In genomic region chr10:124686707-124687376, GRCh38 we compare ENCODE assay signal across 9 cellular contexts. TPM values are rescaled to one million over a fixed set of nuclear protein-coding genes. Genes with fewer than 3 reads are reported as not detected.
DNase-seq lines count a peak whose midpoint lies in the region; ATAC-seq, FAIRE-seq and TF ChIP-seq lines count a peak whose summit lies in the region.
"Had no signal": no experiment of that assay in that cellular context is flagged by ENCODE, and none has a peak within 500 bp of the region (broad histone marks: within the 10 kb centered on the region; RNA-seq: fewer than 3 reads in every experiment).

No MANE protein-coding gene starts in this region.

- H3K79me2 ChIP-seq in endothelial cell of umbilical vein (ENCODE audit: control insufficient read depth, insufficient read depth, low read length): no peaks in the 10 kb centered on the region

- H3K4me3 Mint-ChIP-seq in activated T-cell treated with anti-CD3 and anti-CD28 coated beads, Interleukin-2, amount 50 U/mL, for 24 hours: no peak overlapping the region
- H3K4me3 Mint-ChIP-seq in naive thymus-derived CD8-positive, alpha-beta T cell: no peak overlapping the region
- no peak overlapping the region for H3K4me3 Mint-ChIP-seq in endothelial cell (ENCODE audit: unreplicated experiment)
- H3K4me3 Mint-ChIP-seq: activated CD4-positive, alpha-beta T cell treated with anti-CD3 and anti-CD28 coated beads for 36 hours had no signal

- no peak for ATAC-seq in naive thymus-derived CD8-positive, alpha-beta T cell
- peak; percentile 19 for ATAC-seq in upper lobe of right lung
- ATAC-seq in stimulated activated naive CD8-positive, alpha-beta T cell treated with anti-CD3 and anti-CD28 coated beads, Interleukin-15, Interleukin-2, amounts not matched to agents 100 U/mL and 50 U/mL, for 24 hours: no peak
- ATAC-seq: activated CD4-positive, alpha-beta T cell treated with anti-CD3 and anti-CD28 coated beads for 36 hours had no signal

- CTCF ChIA-PET in endothelial cell of umbilical vein (lab: Charles Lee): interaction anchor here (0.8 to 1.9 kb wide), 6 partner anchors 14 to 146 kb away, joined by 3 to 5 read pairs (median 4); no protein-coding TSS in a partner anchor

- dilution Hi-C loops in endothelial cell of umbilical vein (cut with MboI; ENCODE audit: extremely low pct_ligation_motif_present, low sequenced_read_pairs): no loop called here

- H3K4me2 ChIP-seq in endothelial cell of umbilical vein (ENCODE audit: insufficient read depth, low read length): no peak overlapping the region

- H2AFZ ChIP-seq in endothelial cell of umbilical vein (ENCODE audit: low read depth, low read length): no peak overlapping the region

- TF ChIP-seq POLR2A in endothelial cell of umbilical vein (IDR thresholded peaks at IDR 0.05; ENCODE audit: low read depth, low read length): no peak

- H3K9me1 ChIP-seq in endothelial cell of umbilical vein (replicated peaks; ENCODE audit: control insufficient read depth, extremely low read depth, insufficient read depth, low read length): no peaks in the 10 kb centered on the region

- BruUV-seq in endothelial cell of umbilical vein (replicated peaks; lab: Mats Ljungman, UMichigan): no TSS peak

- H3K9me3 ChIP-seq in endothelial cell of umbilical vein (replicated peaks; ENCODE audit: control insufficient read depth, insufficient read depth, low read length) (no peaks in the 10 kb centered on the region), upper lobe of right lung (no peaks in the 10 kb centered on the region)

- H3K9me3 Mint-ChIP-seq in activated T-cell treated with anti-CD3 and anti-CD28 coated beads, Interleukin-2, amount 50 U/mL, for 24 hours: no peaks in the 10 kb centered on the region
- H3K9me3 Mint-ChIP-seq in naive thymus-derived CD8-positive, alpha-beta T cell: no peaks in the 10 kb centered on the region
- no peaks in the 10 kb centered on the region for H3K9me3 Mint-ChIP-seq in endothelial cell (ENCODE audit: unreplicated experiment)

- H3K4me3 ChIP-seq in endothelial cell of umbilical vein (replicated peaks in 1 of 3; ENCODE audit: insufficient read depth in 1 of 3, low read depth in 1 of 3, low read length in 3 of 3) (no peak overlapping the region), upper lobe of right lung (no peak overlapping the region)

- no peak for DNase-seq in activated T-cell treated with anti-CD3 and anti-CD28 coated beads, Interleukin-2, amount 50 U/mL, for 24 hours
- no peak for DNase-seq in activated T-cell treated with anti-CD3 and anti-CD28 coated beads, Interleukin-2, amount 50 U/mL, for 48 hours
- DNase-seq in endothelial cell of umbilical vein (ENCODE audit: low read depth, low spot score) (peak; percentile 97), upper lobe of right lung (no peak), endothelial cell (ENCODE audit: low spot score) (no peak)
- DNase-seq in naive thymus-derived CD8-positive, alpha-beta T cell: no peak
- no peak for DNase-seq in stimulated activated CD8-positive, alpha-beta memory T cell treated with anti-CD3 and anti-CD28 coated beads, Interleukin-4, amount 100 ng/mL, for 48 hours
- no peak for DNase-seq in stimulated activated naive CD8-positive, alpha-beta T cell treated with anti-CD3 and anti-CD28 coated beads, Interleukin-15, Interleukin-2, amounts not matched to agents 100 U/mL and 50 U/mL, for 24 hours
- DNase-seq: activated CD4-positive, alpha-beta T cell treated with anti-CD3 and anti-CD28 coated beads for 36 hours had no signal

- H3K27ac Mint-ChIP-seq in activated T-cell treated with anti-CD3 and anti-CD28 coated beads, Interleukin-2, amount 50 U/mL, for 24 hours: peak overlapping the region; percentile 3
- peak overlapping the region in 6 of 10 donors; percentile 18 to 82 (median 78) for H3K27ac Mint-ChIP-seq in naive thymus-derived CD8-positive, alpha-beta T cell
- no peak overlapping the region for H3K27ac Mint-ChIP-seq in endothelial cell (ENCODE audit: unreplicated experiment)

- H4K20me1 ChIP-seq in endothelial cell of umbilical vein (replicated peaks; ENCODE audit: control insufficient read depth, extremely low read depth, insufficient read depth, low read length): no peaks in the 10 kb centered on the region

- TF ChIP-seq CTCF in endothelial cell of umbilical vein (IDR thresholded peaks at IDR 0.05; ENCODE audit: extremely low read depth in 1 of 2, insufficient read depth in 1 of 2, low read depth in 1 of 2, low read length in 2 of 2) (no peak), upper lobe of right lung (IDR thresholded peaks at IDR 0.05) (no peak), endothelial cell (IDR thresholded peaks at IDR 0.05; ENCODE audit: unreplicated experiment) (no peak)

- peaks cover 87% of the 10 kb centered on the region for H3K4me1 Mint-ChIP-seq in activated T-cell treated with anti-CD3 and anti-CD28 coated beads, Interleukin-2, amount 50 U/mL, for 24 hours (ENCODE audit: low read depth)
- peaks cover 32 to 91% (median 68%) of the 10 kb centered on the region in 4 donors for H3K4me1 Mint-ChIP-seq in naive thymus-derived CD8-positive, alpha-beta T cell
- H3K4me1 Mint-ChIP-seq in endothelial cell (ENCODE audit: unreplicated experiment): peaks cover 12% of the 10 kb centered on the region

- H3K4me1 ChIP-seq in endothelial cell of umbilical vein (ENCODE audit: control insufficient read depth, extremely low read depth, insufficient read depth, low read length) (peaks cover 7% of the 10 kb centered on the region), upper lobe of right lung (peaks cover 43% of the 10 kb centered on the region)

- H3K36me3 Mint-ChIP-seq in activated T-cell treated with anti-CD3 and anti-CD28 coated beads, Interleukin-2, amount 50 U/mL, for 24 hours (ENCODE audit: low read depth): peaks cover 59% of the 10 kb centered on the region
- H3K36me3 Mint-ChIP-seq in naive thymus-derived CD8-positive, alpha-beta T cell: peaks cover 0 to 10% (median 7%) of the 10 kb centered on the region in 3 donors
- peaks cover 9% of the 10 kb centered on the region for H3K36me3 Mint-ChIP-seq in endothelial cell (ENCODE audit: low read depth, unreplicated experiment)

- POLR2A ChIA-PET in endothelial cell of umbilical vein (lab: Charles Lee): no interaction called here
- POLR2A ChIA-PET in naive thymus-derived CD8-positive, alpha-beta T cell (lab: Charles Lee): interaction anchor here (0.5 to 6.7 kb wide), 7 partner anchors 11 to 147 kb away, joined by 3 to 48 read pairs (median 4); no protein-coding TSS in a partner anchor

- intact Hi-C loops in endothelial cell of umbilical vein (cut with micrococcal nuclease): loop anchor here (2.0 kb wide), 1 partner anchor 14 kb away; no protein-coding TSS in a partner anchor
- intact Hi-C loops in upper lobe of right lung (cut with DNase I): no loop called here

- no peak overlapping the region for H3K9ac ChIP-seq in endothelial cell of umbilical vein (replicated peaks; ENCODE audit: extremely low read depth, insufficient read depth, low read length)

- H3K36me3 ChIP-seq in endothelial cell of umbilical vein (ENCODE audit: control insufficient read depth in 2 of 2, extremely low read depth in 1 of 2, insufficient read depth in 2 of 2, low read length in 2 of 2): peaks cover 0 to 5% of the 10 kb centered on the region in 2 experiments
- H3K36me3 ChIP-seq in upper lobe of right lung: peaks cover 10% of the 10 kb centered on the region

- no peaks in the 10 kb centered on the region for H3K27me3 Mint-ChIP-seq in activated T-cell treated with anti-CD3 and anti-CD28 coated beads, Interleukin-2, amount 50 U/mL, for 24 hours
- H3K27me3 Mint-ChIP-seq in naive thymus-derived CD8-positive, alpha-beta T cell: no peaks in the 10 kb centered on the region
- no peaks in the 10 kb centered on the region for H3K27me3 Mint-ChIP-seq in endothelial cell (ENCODE audit: unreplicated experiment)

- H3K27me3 ChIP-seq in endothelial cell of umbilical vein (ENCODE audit: control insufficient read depth in 2 of 2, insufficient read depth in 2 of 2, low read length in 2 of 2) (no peaks in the 10 kb centered on the region), upper lobe of right lung (no peaks in the 10 kb centered on the region)

- no peak for FAIRE-seq in endothelial cell of umbilical vein (lab: Jason Lieb, UNC)

- H3K27ac ChIP-seq in endothelial cell of umbilical vein (ENCODE audit: insufficient read depth, low read depth, low read length): peak overlapping the region; percentile 30
- peak overlapping the region; percentile 9 for H3K27ac ChIP-seq in upper lobe of right lung

TF ChIP-seq in endothelial cell of umbilical vein, 7 proteins besides CTCF, POLR2A, EP300 and RAD21:
- TF ChIP-seq GATA2 (IDR thresholded peaks at IDR 0.05; ENCODE audit: insufficient read depth, insufficient read length, low read depth, low read length): no peak
- TF ChIP-seq MYC (IDR thresholded peaks at IDR 0.05; ENCODE audit: low read depth, low read length): no peak
- TF ChIP-seq EZH2 (IDR thresholded peaks at IDR 0.05; ENCODE audit: borderline replicate concordance, low read depth, low read length, severe bottlenecking): no peak
- TF ChIP-seq JUN (IDR thresholded peaks at IDR 0.05; ENCODE audit: borderline replicate concordance, insufficient read depth, insufficient read length, low read depth): no peak
- TF ChIP-seq MAX (IDR thresholded peaks at IDR 0.05; ENCODE audit: insufficient read depth, insufficient read length): no peak
- TF ChIP-seq FOS (IDR thresholded peaks at IDR 0.05; ENCODE audit: borderline replicate concordance, insufficient read depth, low read length): no peak
- no peak for TF ChIP-seq POLR2AphosphoS5 (IDR thresholded peaks at IDR 0.05; ENCODE audit: insufficient read depth, low read depth, low read length)

RNA-seq across cellular contexts. Expression of gene FAM53B, which starts 57.3 kb away (rescaled TPM):
- total RNA-seq in endothelial cell of umbilical vein (17.2 and 21.1 TPM in 2 replicates), upper lobe of right lung (31.4 TPM), endothelial cell (ENCODE audit: unreplicated experiment) (21.0 TPM)
- polyA plus RNA-seq in endothelial cell of umbilical vein: 8.2 and 8.5 TPM in 2 replicates
- polyA plus RNA-seq in endothelial cell of umbilical vein (2011; cell fraction: cytosol; rRNA removed): 6.5 and 7.7 TPM in 2 replicates
- 12.1 and 13.0 TPM in 2 replicates for polyA plus RNA-seq in endothelial cell of umbilical vein (2011; cell fraction: nucleus; rRNA removed)
- polyA plus RNA-seq in endothelial cell of umbilical vein (2012): 10.3 and 12.2 TPM in 2 replicates
- polyA minus RNA-seq in endothelial cell of umbilical vein: 13.2 and 20.2 TPM in 2 replicates
- polyA minus RNA-seq in endothelial cell of umbilical vein (2011; cell fraction: cytosol; rRNA and poly(A)+ RNA removed): 14.0 TPM
- 13.3 and 15.2 TPM in 2 replicates for polyA minus RNA-seq in endothelial cell of umbilical vein (2011; cell fraction: nucleus; rRNA and poly(A)+ RNA removed)
- total RNA-seq in naive thymus-derived CD8-positive, alpha-beta T cell: 10 to 100 TPM; 22.2 to 23.2 TPM
- 10 to 100 TPM in 2 of 3 donors, 1 to 10 TPM in 1; 2.4 to 15.1 (median 11.9) TPM for polyA plus RNA-seq in naive thymus-derived CD8-positive, alpha-beta T cell
